ENCODE assay signal across 18 cellular contexts in genomic region chr14:69358233-69358963, GRCh38. TPM values are rescaled to one million over a fixed set of nuclear protein-coding genes. Genes with fewer than 3 reads are reported as not detected.
A peak's percentile ranks its signal among the peaks of the same experiment; 100 is the strongest.
DNase-seq lines count a peak whose midpoint lies in the region; ATAC-seq lines count a peak whose summit lies in the region.
"Had no signal": no experiment of that assay in that cellular context is flagged by ENCODE, and none has a peak within 500 bp of the region (broad histone marks: within the 10 kb centered on the region; RNA-seq: fewer than 3 reads in every experiment).

No MANE protein-coding gene starts in this region.

- ATAC-seq in GM21381 (IDR thresholded peaks at IDR 0.05; ENCODE audit: unreplicated experiment) (peak; percentile 26), HG02981 (IDR thresholded peaks at IDR 0.05; ENCODE audit: unreplicated experiment) (no peak), HG03159 (IDR thresholded peaks at IDR 0.05; ENCODE audit: unreplicated experiment) (no peak)
- peak; percentile 22 for ATAC-seq in activated naive CD8-positive, alpha-beta T cell treated with anti-CD3 and anti-CD28 coated beads, Interleukin-2, amount 10 ng/mL, durations not matched to agents 7 days and 5 days (ENCODE audit: low read depth)
- ATAC-seq: A549, K562, psoas muscle, SK-N-SH treated with all-trans-retinoic acid at 6 μM for 48 hours had no signal

- DNase-seq in activated CD4-positive, alpha-beta T cell treated with anti-CD3 and anti-CD28 coated beads for 24 hours (ENCODE audit: low read depth in 2 of 2) = peak; percentile 34 to 35
- no peak for DNase-seq in activated CD4-positive, alpha-beta T cell treated with anti-CD3 and anti-CD28 coated beads for 1 hour
- no peak for DNase-seq in activated naive CD8-positive, alpha-beta T cell treated with anti-CD3 and anti-CD28 coated beads, Interleukin-2, amount 10 ng/mL, durations not matched to agents 7 days and 5 days
- DNase-seq in stimulated activated CD4-positive, alpha-beta T cell treated with anti-CD3 and anti-CD28 coated beads, Interleukin-4, amount 100 ng/mL, for 48 hours (ENCODE audit: low read depth in 2 of 2) = peak; percentile 45 to 47
- DNase-seq in GF-D8 (lab: John Stamatoyannopoulos, UW) = no peak
- DNase-seq: amniotic stem cell, HCEC 1CT, NCI-H2081, psoas muscle, WERI-Rb-1 had no signal

- no peak overlapping the region for H3K27ac Mint-ChIP-seq in activated naive CD8-positive, alpha-beta T cell treated with anti-CD3 and anti-CD28 coated beads, Interleukin-2, amount 10 ng/mL, durations not matched to agents 7 days and 5 days
- H3K27ac Mint-ChIP-seq: dendritic cell treated with granulocyte-macrophage colony-stimulating factor and Interleukin-4, amounts not matched to agents 40 ng/mL and 50 ng/mL, for 4 days; mesothelial cell of epicardium had no signal

- POLR2A ChIA-PET in activated naive CD8-positive, alpha-beta T cell treated with anti-CD3 and anti-CD28 coated beads, Interleukin-2, amount 10 ng/mL, durations not matched to agents 7 days and 5 days (lab: Charles Lee) = interaction anchor here (1.1 kb wide), 1 partner anchor 40 kb away, joined by 3 read pairs; the partner anchor contains the start of gene SLC39A9

- H3K4me3 Mint-ChIP-seq in activated naive CD8-positive, alpha-beta T cell treated with anti-CD3 and anti-CD28 coated beads, Interleukin-2, amount 10 ng/mL, durations not matched to agents 7 days and 5 days = no peak overlapping the region
- H3K4me3 Mint-ChIP-seq: dendritic cell treated with granulocyte-macrophage colony-stimulating factor and Interleukin-4, amounts not matched to agents 40 ng/mL and 50 ng/mL, for 4 days; mesothelial cell of epicardium had no signal

- peaks cover 17% of the 10 kb centered on the region for H3K4me1 Mint-ChIP-seq in activated naive CD8-positive, alpha-beta T cell treated with anti-CD3 and anti-CD28 coated beads, Interleukin-2, amount 10 ng/mL, durations not matched to agents 7 days and 5 days

- H3K9me3 Mint-ChIP-seq in activated naive CD8-positive, alpha-beta T cell treated with anti-CD3 and anti-CD28 coated beads, Interleukin-2, amount 10 ng/mL, durations not matched to agents 7 days and 5 days = no peaks in the 10 kb centered on the region
- H3K9me3 Mint-ChIP-seq: dendritic cell treated with granulocyte-macrophage colony-stimulating factor and Interleukin-4, amounts not matched to agents 40 ng/mL and 50 ng/mL, for 4 days; mesothelial cell of epicardium had no signal

- H3K27me3 Mint-ChIP-seq in activated naive CD8-positive, alpha-beta T cell treated with anti-CD3 and anti-CD28 coated beads, Interleukin-2, amount 10 ng/mL, durations not matched to agents 7 days and 5 days = peaks cover 8% of the 10 kb centered on the region

- no peaks in the 10 kb centered on the region for H3K36me3 Mint-ChIP-seq in activated naive CD8-positive, alpha-beta T cell treated with anti-CD3 and anti-CD28 coated beads, Interleukin-2, amount 10 ng/mL, durations not matched to agents 7 days and 5 days
- H3K36me3 Mint-ChIP-seq: mesothelial cell of epicardium had no signal

RNA-seq across cellular contexts. Expression of gene ERH, which starts 39.7 kb away (rescaled TPM):
- 100 to 1,000 TPM; 226 to 233 TPM for total RNA-seq in activated naive CD8-positive, alpha-beta T cell treated with anti-CD3 and anti-CD28 coated beads, Interleukin-2, amount 10 ng/mL, durations not matched to agents 7 days and 5 days

RNA-seq across cellular contexts. Expression of gene SLC39A9, which starts 40.1 kb away (rescaled TPM):
- total RNA-seq in activated naive CD8-positive, alpha-beta T cell treated with anti-CD3 and anti-CD28 coated beads, Interleukin-2, amount 10 ng/mL, durations not matched to agents 7 days and 5 days = 10 to 100 TPM; 39.8 to 40.5 TPM

Comparison
In these comparisons a context has a peak if more than half of its experiments do, and no peak if none do; other contexts are left out.
1. DNase-seq: peak in activated CD4-positive, alpha-beta T cell treated with anti-CD3 and anti-CD28 coated beads for 24 hours (2 of 2) and stimulated activated CD4-positive, alpha-beta T cell treated with anti-CD3 and anti-CD28 coated beads, Interleukin-4, amount 100 ng/mL, for 48 hours (2 of 2); none in activated CD4-positive, alpha-beta T cell treated with anti-CD3 and anti-CD28 coated beads for 1 hour (single experiment), activated naive CD8-positive, alpha-beta T cell treated with anti-CD3 and anti-CD28 coated beads, Interleukin-2, amount 10 ng/mL, durations not matched to agents 7 days and 5 days (single experiment) and GF-D8 (single experiment).
2. ATAC-seq: peak in GM21381 (single experiment) and activated naive CD8-positive, alpha-beta T cell treated with anti-CD3 and anti-CD28 coated beads, Interleukin-2, amount 10 ng/mL, durations not matched to agents 7 days and 5 days (single experiment); none in HG02981 (single experiment) and HG03159 (single experiment).